2 cellular contexts compared by ENCODE assay signal in genomic region chr19:33859016-33859415, GRCh38.
A peak's percentile ranks its signal among the peaks of the same experiment; 100 is the strongest.
TF ChIP-seq lines count a peak whose summit lies in the region.

No MANE protein-coding gene starts in this region.

TF ChIP-seq in HEK293, 187 proteins besides CTCF, POLR2A, EP300 and RAD21:
- 0 out of 2 replicates have a peak, but pooled peaks have one; percentile 24 for TF ChIP-seq EGR2 (tag by site-specific recombination; IDR thresholded peaks at IDR 0.05; ENCODE audit: low read depth)
- TF ChIP-seq ZNF48 (tag by site-specific recombination; IDR thresholded peaks at IDR 0.05) = no peak

TF ChIP-seq in SK-N-SH, 30 proteins besides CTCF, POLR2A, EP300 and RAD21:
- TF ChIP-seq, protein P1, sequence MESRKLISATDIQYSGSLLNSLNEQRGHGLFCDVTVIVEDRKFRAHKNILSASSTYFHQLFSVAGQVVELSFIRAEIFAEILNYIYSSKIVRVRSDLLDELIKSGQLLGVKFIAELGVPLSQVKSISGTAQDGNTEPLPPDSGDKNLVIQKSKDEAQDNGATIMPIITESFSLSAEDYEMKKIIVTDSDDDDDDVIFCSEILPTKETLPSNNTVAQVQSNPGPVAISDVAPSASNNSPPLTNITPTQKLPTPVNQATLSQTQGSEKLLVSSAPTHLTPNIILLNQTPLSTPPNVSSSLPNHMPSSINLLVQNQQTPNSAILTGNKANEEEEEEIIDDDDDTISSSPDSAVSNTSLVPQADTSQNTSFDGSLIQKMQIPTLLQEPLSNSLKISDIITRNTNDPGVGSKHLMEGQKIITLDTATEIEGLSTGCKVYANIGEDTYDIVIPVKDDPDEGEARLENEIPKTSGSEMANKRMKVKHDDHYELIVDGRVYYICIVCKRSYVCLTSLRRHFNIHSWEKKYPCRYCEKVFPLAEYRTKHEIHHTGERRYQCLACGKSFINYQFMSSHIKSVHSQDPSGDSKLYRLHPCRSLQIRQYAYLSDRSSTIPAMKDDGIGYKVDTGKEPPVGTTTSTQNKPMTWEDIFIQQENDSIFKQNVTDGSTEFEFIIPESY (IDR thresholded peaks at IDR 0.05; ENCODE audit: borderline replicate concordance, low read depth) = no peak
- TF ChIP-seq YY1 (IDR thresholded peaks at IDR 0.05; ENCODE audit: low read depth) (no peak), FOXM1 (IDR thresholded peaks at IDR 0.05; ENCODE audit: low read depth) (no peak), GATA2 (CRISPR knock-in tag; IDR thresholded peaks at IDR 0.05) (no peak), NFIC (IDR thresholded peaks at IDR 0.05; ENCODE audit: borderline replicate concordance) (no peak), TCF12 (IDR thresholded peaks at IDR 0.05) (no peak), ELF1 (IDR thresholded peaks at IDR 0.05) (no peak), TAF1 (IDR thresholded peaks at IDR 0.05; ENCODE audit: borderline replicate concordance, low read depth, low read length) (no peak), MXI1 (IDR thresholded peaks at IDR 0.05; ENCODE audit: low read depth, low read length) (no peak)
- TF ChIP-seq, protein P2, sequence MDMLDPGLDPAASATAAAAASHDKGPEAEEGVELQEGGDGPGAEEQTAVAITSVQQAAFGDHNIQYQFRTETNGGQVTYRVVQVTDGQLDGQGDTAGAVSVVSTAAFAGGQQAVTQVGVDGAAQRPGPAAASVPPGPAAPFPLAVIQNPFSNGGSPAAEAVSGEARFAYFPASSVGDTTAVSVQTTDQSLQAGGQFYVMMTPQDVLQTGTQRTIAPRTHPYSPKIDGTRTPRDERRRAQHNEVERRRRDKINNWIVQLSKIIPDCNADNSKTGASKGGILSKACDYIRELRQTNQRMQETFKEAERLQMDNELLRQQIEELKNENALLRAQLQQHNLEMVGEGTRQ (IDR thresholded peaks at IDR 0.05; ENCODE audit: borderline replicate concordance, low read depth, low read length) = no peak
TF ChIP-seq in SK-N-SH: peak in this region for 0.
